1 cellular context compared by ENCODE assay signal in the genomic region with DNA sequence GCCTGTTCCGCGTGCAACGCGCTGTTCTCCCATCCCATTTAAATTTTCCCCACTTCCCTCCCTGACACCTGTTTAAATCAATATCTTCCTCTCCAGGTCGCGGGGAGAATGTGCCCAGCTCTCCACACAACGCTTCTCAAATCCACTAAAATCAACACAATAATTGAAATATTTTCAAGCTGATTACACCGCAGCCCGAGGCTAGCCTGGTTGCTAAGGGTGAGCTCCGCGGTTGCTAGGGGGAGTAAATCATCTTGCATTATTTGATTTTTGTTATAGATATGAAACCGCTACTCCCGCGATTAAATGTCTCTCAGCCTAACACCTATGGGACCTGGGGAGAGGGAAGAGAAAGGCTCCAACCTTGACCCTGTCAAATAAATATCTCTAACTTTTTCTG.
TF ChIP-seq lines count a peak whose summit lies in the region.

No MANE protein-coding gene starts in this region.

TF ChIP-seq in K562, 482 proteins besides CTCF, POLR2A, EP300 and RAD21:
- peak; percentile 63 for TF ChIP-seq RFX1 (IDR thresholded peaks at IDR 0.05)
- TF ChIP-seq, protein P1, sequence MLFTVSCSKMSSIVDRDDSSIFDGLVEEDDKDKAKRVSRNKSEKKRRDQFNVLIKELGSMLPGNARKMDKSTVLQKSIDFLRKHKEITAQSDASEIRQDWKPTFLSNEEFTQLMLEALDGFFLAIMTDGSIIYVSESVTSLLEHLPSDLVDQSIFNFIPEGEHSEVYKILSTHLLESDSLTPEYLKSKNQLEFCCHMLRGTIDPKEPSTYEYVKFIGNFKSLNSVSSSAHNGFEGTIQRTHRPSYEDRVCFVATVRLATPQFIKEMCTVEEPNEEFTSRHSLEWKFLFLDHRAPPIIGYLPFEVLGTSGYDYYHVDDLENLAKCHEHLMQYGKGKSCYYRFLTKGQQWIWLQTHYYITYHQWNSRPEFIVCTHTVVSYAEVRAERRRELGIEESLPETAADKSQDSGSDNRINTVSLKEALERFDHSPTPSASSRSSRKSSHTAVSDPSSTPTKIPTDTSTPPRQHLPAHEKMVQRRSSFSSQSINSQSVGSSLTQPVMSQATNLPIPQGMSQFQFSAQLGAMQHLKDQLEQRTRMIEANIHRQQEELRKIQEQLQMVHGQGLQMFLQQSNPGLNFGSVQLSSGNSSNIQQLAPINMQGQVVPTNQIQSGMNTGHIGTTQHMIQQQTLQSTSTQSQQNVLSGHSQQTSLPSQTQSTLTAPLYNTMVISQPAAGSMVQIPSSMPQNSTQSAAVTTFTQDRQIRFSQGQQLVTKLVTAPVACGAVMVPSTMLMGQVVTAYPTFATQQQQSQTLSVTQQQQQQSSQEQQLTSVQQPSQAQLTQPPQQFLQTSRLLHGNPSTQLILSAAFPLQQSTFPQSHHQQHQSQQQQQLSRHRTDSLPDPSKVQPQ (CRISPR knock-in tag; IDR thresholded peaks at IDR 0.05; ENCODE audit: borderline replicate concordance) = no peak
